8 cellular contexts compared by ENCODE assay signal in genomic region chr7:114931656-114932011, GRCh38. TPM values are rescaled to one million over a fixed set of nuclear protein-coding genes. Genes with fewer than 3 reads are reported as not detected.
A peak's percentile ranks its signal among the peaks of the same experiment; 100 is the strongest.
DNase-seq lines count a peak whose midpoint lies in the region; ATAC-seq, FAIRE-seq and TF ChIP-seq lines count a peak whose summit lies in the region.

No MANE protein-coding gene starts in this region.

- H4K5ac ChIP-seq in IMR-90 (ENCODE audit: low read depth, low read length) = no peak overlapping the region

- H3K4me1 ChIP-seq in IMR-90 (ENCODE audit: control insufficient read depth, insufficient read depth, low read length) = peaks cover 6% of the 10 kb centered on the region; the same call in 1 of the 2 replicates
- H3K4me1 ChIP-seq in right atrium auricular region = peaks cover 0 to 42% of the 10 kb centered on the region in 2 donors

- no peak overlapping the region for H3K18ac ChIP-seq in IMR-90 (ENCODE audit: low read depth, low read length)

- CTCF ChIA-PET in IMR-90 (lab: Yijun Ruan, JAX) = no interaction called here

- FAIRE-seq in H54 (lab: Jason Lieb, UNC) = no peak

- no TSS peak for BruUV-seq in IMR-90 (replicated peaks; lab: Mats Ljungman, UMichigan)

- in situ Hi-C loops in GM13977 (cut with MboI; ENCODE audit: low pct_unique_long_range_greater_than_20kb, low sequenced_read_pairs, unreplicated experiment) = no loop called here
- in situ Hi-C loops in IMR-90 (cut with MboI; ENCODE audit: low sequenced_read_pairs) = no loop called here

- POLR2A ChIA-PET in IMR-90 (lab: Charles Lee; ENCODE audit: unreplicated experiment) = no interaction called here

- no peak overlapping the region for H3K27ac ChIP-seq in IMR-90 (ENCODE audit: insufficient read depth, low read length)
- H3K27ac ChIP-seq in right atrium auricular region = no peak overlapping the region

- no peak for TF ChIP-seq RAD21 in IMR-90 (IDR thresholded peaks at IDR 0.05; ENCODE audit: low read length)

- H3K4me2 ChIP-seq in IMR-90 (ENCODE audit: low read depth, low read length) = no peak overlapping the region

- H3K4me3 ChIP-seq in IMR-90 (ENCODE audit: insufficient read depth, low read depth, low read length) (no peak overlapping the region), right atrium auricular region (no peak overlapping the region)

- H3K27me3 ChIP-seq in IMR-90 (ENCODE audit: control insufficient read depth, insufficient read depth, low read length) = no peaks in the 10 kb centered on the region
- no peaks in the 10 kb centered on the region for H3K27me3 ChIP-seq in right atrium auricular region

- peaks cover 3% of the 10 kb centered on the region for H3K9me1 ChIP-seq in IMR-90 (ENCODE audit: insufficient read depth, low read length)

- H3K9ac ChIP-seq in IMR-90 (ENCODE audit: low read depth, low read length) = no peak overlapping the region

- H2BK5ac ChIP-seq in IMR-90 (ENCODE audit: low read depth, low read length, poor library complexity, severe bottlenecking) = no peak overlapping the region

- TF ChIP-seq CTCF in GM13977 (IDR thresholded peaks at IDR 0.05; ENCODE audit: extremely low read depth, insufficient read depth, missing control alignments) (peak; percentile 6), IMR-90 (conservative IDR thresholded peaks at IDR 0.05; ENCODE audit: low read depth, low read length) (no peak), right atrium auricular region (IDR thresholded peaks at IDR 0.05) (no peak)

- intact Hi-C loops in IMR-90 (cut with micrococcal nuclease) = no loop called here

- H3K9me3 ChIP-seq in IMR-90 (ENCODE audit: control insufficient read depth, insufficient read depth, low read length) (no peaks in the 10 kb centered on the region), right atrium auricular region (no peaks in the 10 kb centered on the region)

- no peak overlapping the region for H3K23ac ChIP-seq in IMR-90 (ENCODE audit: low read depth, low read length)

- dilution Hi-C loops in IMR-90 (cut with HindIII; ENCODE audit: low sequenced_read_pairs, unreplicated experiment) = no loop called here

- no peak overlapping the region for H2BK120ac ChIP-seq in IMR-90 (ENCODE audit: low read depth, low read length)

- H3K36me3 ChIP-seq in IMR-90 (ENCODE audit: control insufficient read depth, insufficient read depth, low read length) (peaks cover 2% of the 10 kb centered on the region; the same call in 1 of the 2 replicates), right atrium auricular region (no peaks in the 10 kb centered on the region)

- no peak overlapping the region for H2AFZ ChIP-seq in IMR-90 (replicated peaks; ENCODE audit: low read length, poor library complexity)

- H2AK5ac ChIP-seq in IMR-90 (ENCODE audit: low read depth, low read length) = 0 out of 2 replicates have a peak overlapping the region, but pooled peaks have one; percentile 24

- 0 out of 3 replicates have a peak overlapping the region, but pooled peaks have one; percentile 43 for H2BK15ac ChIP-seq in IMR-90 (ENCODE audit: low read depth, low read length)

- no peak for DNase-seq in GM13977 (ENCODE audit: low spot score)
- DNase-seq in IMR-90 = no peak
- peak; percentile 46 for DNase-seq in germinal center (ENCODE audit: low spot score)
- no peak for DNase-seq in SHP77 (lab: John Stamatoyannopoulos, UW)
- no peak for DNase-seq in H54 (ENCODE audit: insufficient read length, low spot score)
- DNase-seq in right atrium auricular region (ENCODE audit: low spot score) = no peak

- H2BK20ac ChIP-seq in IMR-90 (ENCODE audit: low read depth, low read length) = no peak overlapping the region; the same call in 1 of the 2 replicates

- peaks cover 28 to 44% of the 10 kb centered on the region in 2 experiments for H3K79me1 ChIP-seq in IMR-90 (ENCODE audit: low read depth in 1 of 2, low read length in 2 of 2)

- H3K56ac ChIP-seq in IMR-90 (ENCODE audit: extremely low read depth, insufficient read depth, low read length) = no peak overlapping the region

- no peak overlapping the region for H3K4ac ChIP-seq in IMR-90 (ENCODE audit: low read depth, low read length)

- no peak overlapping the region for H4K8ac ChIP-seq in IMR-90 (ENCODE audit: low read depth in 2 of 2, low read length in 2 of 2)

- H2AK9ac ChIP-seq in IMR-90 (replicated peaks; ENCODE audit: low read depth, low read length, poor library complexity) = no peak overlapping the region

- no peak for TF ChIP-seq POLR2A in IMR-90 (IDR thresholded peaks at IDR 0.05; ENCODE audit: low read depth, low read length)
- TF ChIP-seq POLR2A in H54 (IDR thresholded peaks at IDR 0.05; ENCODE audit: low read depth, low read length) = no peak

- peaks cover 6% of the 10 kb centered on the region; the same call in 1 of the 2 replicates for H4K20me1 ChIP-seq in IMR-90 (ENCODE audit: insufficient read depth, low read length)

- no peak overlapping the region for H4K91ac ChIP-seq in IMR-90 (ENCODE audit: insufficient read depth, low read depth, low read length)

- ATAC-seq in GM21576 (IDR thresholded peaks at IDR 0.05; ENCODE audit: unreplicated experiment) (peak; percentile 78), IMR-90 (ENCODE audit: low read depth) (no peak), SK-N-SH treated with all-trans-retinoic acid at 6 μM for 48 hours (no peak)

- no peak overlapping the region for H3K14ac ChIP-seq in IMR-90 (replicated peaks; ENCODE audit: low read depth, low read length)

- 100% methylated on average over 1 of the region's 9 CpGs; no CpG with 5 or more reads in 1 of the 2 experiments for WGBS in IMR-90 (ENCODE audit: extremely low coverage in 2 of 2, insufficient read length in 1 of 2), 2 experiments

TF ChIP-seq in IMR-90, 13 proteins besides CTCF, POLR2A, EP300 and RAD21:
- TF ChIP-seq MXI1 (IDR thresholded peaks at IDR 0.05; ENCODE audit: borderline replicate concordance, low read depth, low read length) (no peak), RFX5 (IDR thresholded peaks at IDR 0.05; ENCODE audit: low read depth, low read length) (no peak), RCOR1 (IDR thresholded peaks at IDR 0.05; ENCODE audit: insufficient replicate concordance, low read length) (no peak), BHLHE40 (IDR thresholded peaks at IDR 0.05; ENCODE audit: low read depth, low read length) (no peak), NFE2L2 (IDR thresholded peaks at IDR 0.05; ENCODE audit: low read depth, low read length) (no peak), SMC3 (IDR thresholded peaks at IDR 0.05; ENCODE audit: low read depth, low read length) (no peak), CHD1 (IDR thresholded peaks at IDR 0.05; ENCODE audit: low read depth, low read length) (no peak), ELK1 (IDR thresholded peaks at IDR 0.05; ENCODE audit: borderline replicate concordance, low read depth, low read length) (no peak), MAZ (IDR thresholded peaks at IDR 0.05; ENCODE audit: borderline replicate concordance, low read depth, low read length) (no peak), FOS (IDR thresholded peaks at IDR 0.05; ENCODE audit: low read depth, low read length) (no peak)

TF ChIP-seq in SK-N-SH treated with all-trans-retinoic acid at 6 μM for 48 hours, 23 proteins besides CTCF, POLR2A, EP300 and RAD21:
- TF ChIP-seq, protein P1, sequence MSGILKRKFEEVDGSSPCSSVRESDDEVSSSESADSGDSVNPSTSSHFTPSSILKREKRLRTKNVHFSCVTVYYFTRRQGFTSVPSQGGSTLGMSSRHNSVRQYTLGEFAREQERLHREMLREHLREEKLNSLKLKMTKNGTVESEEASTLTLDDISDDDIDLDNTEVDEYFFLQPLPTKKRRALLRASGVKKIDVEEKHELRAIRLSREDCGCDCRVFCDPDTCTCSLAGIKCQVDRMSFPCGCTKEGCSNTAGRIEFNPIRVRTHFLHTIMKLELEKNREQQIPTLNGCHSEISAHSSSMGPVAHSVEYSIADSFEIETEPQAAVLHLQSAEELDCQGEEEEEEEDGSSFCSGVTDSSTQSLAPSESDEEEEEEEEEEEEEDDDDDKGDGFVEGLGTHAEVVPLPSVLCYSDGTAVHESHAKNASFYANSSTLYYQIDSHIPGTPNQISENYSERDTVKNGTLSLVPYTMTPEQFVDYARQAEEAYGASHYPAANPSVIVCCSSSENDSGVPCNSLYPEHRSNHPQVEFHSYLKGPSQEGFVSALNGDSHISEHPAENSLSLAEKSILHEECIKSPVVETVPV (CRISPR knock-in tag; IDR thresholded peaks at IDR 0.05) = no peak
- TF ChIP-seq TOX (CRISPR knock-in tag; IDR thresholded peaks at IDR 0.05; ENCODE audit: borderline replicate concordance) = no peak
- TF ChIP-seq ZNF565 (CRISPR knock-in tag; conservative IDR thresholded peaks at IDR 0.05; ENCODE audit: low read depth) = no peak
- no peak for TF ChIP-seq ZFP30 (CRISPR knock-in tag; IDR thresholded peaks at IDR 0.05)

RNA-seq across cellular contexts. Expression of gene MDFIC, which starts 9.7 kb away (rescaled TPM):
- 29.7 and 35.0 TPM in 2 replicates for total RNA-seq in IMR-90 (2012; rRNA removed)
- 16.9 and 18.1 TPM in 2 replicates for polyA plus RNA-seq in IMR-90 (2012; rRNA removed)
- polyA plus RNA-seq in IMR-90 (2012; cell fraction: cytosol; rRNA removed) = 7.5 and 10.8 TPM in 2 replicates
- 2.9 and 8.2 TPM in 2 replicates for polyA plus RNA-seq in IMR-90 (2012; cell fraction: nucleus; rRNA removed; ENCODE audit: low replicate concordance)
- total RNA-seq in right atrium auricular region = 10 to 100 TPM; 17.1 to 35.0 TPM
